Comparison of ENCODE assay signal across 8 cellular contexts in the genomic region with DNA sequence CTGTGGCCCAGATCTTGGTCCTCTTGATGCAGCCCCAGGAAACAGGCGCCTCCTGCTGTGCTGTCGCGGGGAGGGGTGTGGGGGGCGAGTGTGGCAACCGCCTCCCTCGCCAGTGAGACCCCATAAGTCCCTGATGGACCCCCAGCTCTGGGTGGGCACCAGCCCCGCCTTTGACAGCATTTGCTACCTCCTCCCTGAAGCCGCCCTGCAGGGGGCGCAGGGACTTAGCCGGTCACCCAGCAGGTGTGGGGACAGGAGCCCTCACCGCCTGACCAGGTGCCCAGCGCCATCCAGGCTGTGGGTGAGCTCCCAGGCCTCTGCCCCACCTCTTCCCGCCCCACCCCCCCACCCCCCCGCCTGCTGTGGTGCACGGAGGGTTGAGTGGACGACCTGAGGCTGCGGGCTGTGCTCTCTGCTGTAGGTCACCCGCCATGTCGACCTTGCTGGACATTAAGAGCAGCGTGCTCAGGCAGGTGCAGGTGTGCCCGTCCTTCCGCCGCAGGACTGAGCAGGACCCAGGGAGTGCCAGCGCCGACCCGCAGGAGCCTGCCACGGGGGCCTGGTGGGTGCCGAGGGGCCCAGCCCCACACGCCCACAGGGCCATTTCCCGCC.
DNase-seq lines count a peak whose midpoint lies in the region; ATAC-seq and TF ChIP-seq lines count a peak whose summit lies in the region.
"Had no signal": no experiment of that assay in that cellular context is flagged by ENCODE, and none has a peak within 500 bp of the region (broad histone marks: within the 10 kb centered on the region; RNA-seq: fewer than 3 reads in every experiment).

No MANE protein-coding gene starts in this region.

- H3K4me3 ChIP-seq in HL-60 (replicated peaks; ENCODE audit: insufficient read depth, low read length), result no peak overlapping the region
- H3K4me3 ChIP-seq: thoracic aorta had no signal

- DNase-seq in DMS53 (lab: John Stamatoyannopoulos, UW), result peak; percentile 87
- no peak for DNase-seq in HL-60 (ENCODE audit: low read depth in 1 of 2, low spot score in 1 of 2)
- DNase-seq in astrocyte of the hippocampus (ENCODE audit: low read depth, low spot score), result peak; percentile 36
- DNase-seq in MV-4-11 (lab: John Stamatoyannopoulos, UW), result no peak

- no peak overlapping the region for H3K27ac ChIP-seq in HL-60 (replicated peaks)
- H3K27ac ChIP-seq: thoracic aorta had no signal

- no peak overlapping the region for H3K27ac Mint-ChIP-seq in nephron

- H3K36me3 Mint-ChIP-seq in nephron (ENCODE audit: low read depth), result no peaks in the 10 kb centered on the region

- H3K4me3 Mint-ChIP-seq in nephron, result no peak overlapping the region

- peaks cover 46% of the 10 kb centered on the region for H3K27me3 ChIP-seq in HL-60 (ENCODE audit: insufficient read depth, poor library complexity, severe bottlenecking)

- no peak for ATAC-seq in GM19452 (IDR thresholded peaks at IDR 0.05; ENCODE audit: unreplicated experiment)
- no peak for ATAC-seq in GM21619 (IDR thresholded peaks at IDR 0.05; ENCODE audit: unreplicated experiment)

- H3K27me3 Mint-ChIP-seq in nephron (ENCODE audit: low read depth), result peaks cover 45% of the 10 kb centered on the region

- no peaks in the 10 kb centered on the region for H3K9me3 Mint-ChIP-seq in nephron

- H3K4me1 Mint-ChIP-seq in nephron, result peaks cover 4% of the 10 kb centered on the region

- TF ChIP-seq CTCF in HL-60 (IDR thresholded peaks at IDR 0.05; ENCODE audit: insufficient read depth, low read length) (peak; percentile 37), nephron (IDR thresholded peaks at IDR 0.05; ENCODE audit: unreplicated experiment in 3 of 3) (peak; percentile 37 to 53 (median 48))

Comparison
In these comparisons a context has a peak if more than half of its experiments do, and no peak if none do; other contexts are left out.
1. DNase-seq: peak in DMS53 (single experiment) and astrocyte of the hippocampus (single experiment); none in HL-60 (0 of 2) and MV-4-11 (single experiment).